In genomic region chr2:98403878-98404277, GRCh38 we compare ENCODE assay signal across 27 cellular contexts. TPM values are rescaled to one million over a fixed set of nuclear protein-coding genes. Genes with fewer than 3 reads are reported as not detected.
"Had no signal": no experiment of that assay in that cellular context is flagged by ENCODE, and none has a peak within 500 bp of the region (broad histone marks: within the 10 kb centered on the region; RNA-seq: fewer than 3 reads in every experiment).

No MANE protein-coding gene starts in this region.

- DNase-seq: KBM-7; MV-4-11; NCI-H1048; NCI-H1105 treated with DMSO at 0.1 percent for 48 hours; NCI-H1417 treated with DMSO at 0.1 percent for 48 hours; NCI-H146; NCI-H1694 treated with DMSO at 0.1 percent for 48 hours; NCI-H1930; NCI-H2081; NCI-H2107; NCI-H226; NCI-H446; NCI-H510A; NCI-H524 treated with DMSO at 0.1 percent for 48 hours; NCI-H69; NCI-H774; NK-92 treated with Interleukin-12 subunit alpha and Interleukin-12 subunit beta, amount 100 ng/mL, for 24 hours; Peyer's patch; Right ventricle myocardium superior; SIG-M5 had no signal

- H3K9me3 ChIP-seq: Peyer's patch, SJSA1 had no signal

- H3K27me3 ChIP-seq: Peyer's patch had no signal

- H3K4me1 ChIP-seq: Peyer's patch, SJSA1 had no signal

- H3K4me3 ChIP-seq: PC-9, Peyer's patch, SJSA1, SK-N-MC had no signal

- H3K4me2 ChIP-seq: PC-9 had no signal

- H3K36me3 ChIP-seq: Peyer's patch, SJSA1 had no signal

- H2AFZ ChIP-seq: PC-9 had no signal

- H3K27ac ChIP-seq: PC-9, Peyer's patch, SJSA1, SK-N-MC had no signal

RNA-seq across cellular contexts. Expression of gene CNGA3, which starts 57.6 kb away (rescaled TPM):
- total RNA-seq: HT-29, MCF 10A, OCI-LY7, PC-9, Right ventricle myocardium superior, RPMI7951, SJSA1 had no signal
